Comparison of ENCODE assay signal across 14 cellular contexts in genomic region chr20:41613321-41613720, GRCh38. TPM values are rescaled to one million over a fixed set of nuclear protein-coding genes. Genes with fewer than 3 reads are reported as not detected.
DNase-seq lines count a peak whose midpoint lies in the region; ATAC-seq and TF ChIP-seq lines count a peak whose summit lies in the region.
"Had no signal": no experiment of that assay in that cellular context is flagged by ENCODE, and none has a peak within 500 bp of the region (broad histone marks: within the 10 kb centered on the region; RNA-seq: fewer than 3 reads in every experiment).

No MANE protein-coding gene starts in this region.

- no peak overlapping the region for H4K91ac ChIP-seq in trophoblast cell (ENCODE audit: low read depth, low read length)

- no peak overlapping the region for H3K4me2 ChIP-seq in trophoblast cell (ENCODE audit: low read length)

- H2BK5ac ChIP-seq in trophoblast cell (ENCODE audit: low read depth, low read length, poor library complexity) = no peak overlapping the region

- peak overlapping the region; percentile 9 for H3K4ac ChIP-seq in trophoblast cell (ENCODE audit: low read depth, low read length)

- peaks cover 9% of the 10 kb centered on the region for H3K79me2 ChIP-seq in trophoblast cell (ENCODE audit: control insufficient read depth, insufficient read depth, low read length, poor library complexity)

- TF ChIP-seq CTCF in VCaP (conservative IDR thresholded peaks at IDR 0.05) (no peak), glutamatergic neuron (IDR thresholded peaks at IDR 0.05; ENCODE audit: partially characterized antibody, unreplicated experiment) (no peak)

- no peak overlapping the region for H4K12ac ChIP-seq in trophoblast cell (ENCODE audit: low read depth, low read length)

- H3K27ac ChIP-seq in VCaP (peak overlapping the region; percentile 99), trophoblast cell (ENCODE audit: low read depth, low read length) (no peak overlapping the region)

- peaks cover 2% of the 10 kb centered on the region for H3K9me3 Mint-ChIP-seq in glutamatergic neuron (ENCODE audit: unreplicated experiment)
- H3K9me3 Mint-ChIP-seq: CD4-positive, alpha-beta memory T cell had no signal

- no peak overlapping the region for H4K8ac ChIP-seq in trophoblast cell (ENCODE audit: low read depth, low read length)

- H3K27ac Mint-ChIP-seq in glutamatergic neuron (ENCODE audit: unreplicated experiment) = peak overlapping the region; percentile 25
- H3K27ac Mint-ChIP-seq: B cell; CD4-positive, alpha-beta memory T cell had no signal

- H3K27me3 ChIP-seq in H7 (ENCODE audit: control insufficient read depth, insufficient read depth, low read length) (no peaks in the 10 kb centered on the region), trophoblast cell (ENCODE audit: insufficient read depth, low read length) (no peaks in the 10 kb centered on the region)

- no peak overlapping the region for H3K18ac ChIP-seq in trophoblast cell (ENCODE audit: low read length)

- H3K9me3 ChIP-seq in trophoblast cell (ENCODE audit: insufficient read depth, low read depth, low read length) = no peaks in the 10 kb centered on the region

- ATAC-seq in GM19463 (IDR thresholded peaks at IDR 0.05; ENCODE audit: unreplicated experiment) = no peak
- ATAC-seq: HepG2 had no signal

- H3K9ac ChIP-seq in trophoblast cell (ENCODE audit: low read length) = no peak overlapping the region

- H3K27me3 Mint-ChIP-seq in glutamatergic neuron (ENCODE audit: unreplicated experiment) = no peaks in the 10 kb centered on the region
- H3K27me3 Mint-ChIP-seq: B cell; CD4-positive, alpha-beta memory T cell had no signal

- H2BK120ac ChIP-seq in trophoblast cell (ENCODE audit: insufficient read depth, low read length, poor library complexity) = no peak overlapping the region

- peaks cover 23% of the 10 kb centered on the region for H3K4me1 Mint-ChIP-seq in glutamatergic neuron (ENCODE audit: low read depth, unreplicated experiment)

- H3K79me1 ChIP-seq in trophoblast cell (ENCODE audit: low read length) = peaks cover 1% of the 10 kb centered on the region

- no peak overlapping the region for H3K23ac ChIP-seq in trophoblast cell (ENCODE audit: low read length)

- H3K14ac ChIP-seq in trophoblast cell (ENCODE audit: low read length) = no peak overlapping the region

- no peak overlapping the region for H2BK12ac ChIP-seq in trophoblast cell (ENCODE audit: low read length)

- peak overlapping the region; percentile 36 for H3K4me3 Mint-ChIP-seq in glutamatergic neuron (ENCODE audit: unreplicated experiment)
- H3K4me3 Mint-ChIP-seq: B cell had no signal

- H3K36me3 ChIP-seq in H7 (replicated peaks; ENCODE audit: control insufficient read depth, insufficient read depth, low read length) (no peaks in the 10 kb centered on the region), trophoblast cell (ENCODE audit: control insufficient read depth in 1 of 2, insufficient read depth in 2 of 2, low read length in 2 of 2) (no peaks in the 10 kb centered on the region)

- H3K4me3 ChIP-seq in H7 (ENCODE audit: insufficient read depth, low read depth, low read length) (no peak overlapping the region), trophoblast cell (ENCODE audit: low read depth, low read length) (no peak overlapping the region)

- no peak overlapping the region for H2AFZ ChIP-seq in trophoblast cell (ENCODE audit: insufficient read depth, low read length, poor library complexity)

- H3K36me3 Mint-ChIP-seq in glutamatergic neuron (ENCODE audit: unreplicated experiment) = no peaks in the 10 kb centered on the region

- no peak overlapping the region for H2AK5ac ChIP-seq in trophoblast cell (ENCODE audit: low read length)

- DNase-seq in H7 (peak; percentile 51), glutamatergic neuron (no peak), trophoblast cell (no peak), COR-L47 (lab: John Stamatoyannopoulos, UW) (no peak), HCEC 1CT (no peak)
- DNase-seq: C1 segment of cervical spinal cord; CD4-positive, alpha-beta memory T cell; DMS153; DND-41; GDM1 had no signal

- H3K4me1 ChIP-seq in trophoblast cell (ENCODE audit: control insufficient read depth in 1 of 2, insufficient read depth in 2 of 2, low read length in 2 of 2) = peaks cover 0 to 4% of the 10 kb centered on the region in 2 experiments

- no CpG with 5 or more reads among the region's 2 CpGs for WGBS in trophoblast cell (ENCODE audit: extremely low coverage, insufficient coverage, insufficient read length)

RNA-seq across cellular contexts. Expression of gene CHD6, which starts 4.9 kb away (rescaled TPM):
- total RNA-seq in H7 (2014; rRNA removed; shearing (Covaris generic)) = 19.7 and 30.2 TPM in 2 replicates
- total RNA-seq in glutamatergic neuron (ENCODE audit: unreplicated experiment) = 85.6 TPM
- polyA plus RNA-seq in trophoblast cell (2013) = 19.7 and 21.6 TPM in 2 replicates
